Comparison of ENCODE assay signal across 13 cellular contexts in genomic region chr2:181354626-181355025, GRCh38.
DNase-seq lines count a peak whose midpoint lies in the region; ATAC-seq and TF ChIP-seq lines count a peak whose summit lies in the region.
"Had no signal": no experiment of that assay in that cellular context is flagged by ENCODE, and none has a peak within 500 bp of the region (broad histone marks: within the 10 kb centered on the region; RNA-seq: fewer than 3 reads in every experiment).

No MANE protein-coding gene starts in this region.

- DNase-seq in AG10803 (ENCODE audit: low read depth) (peak; percentile 87), amniotic stem cell (lab: John Stamatoyannopoulos, UW) (peak; percentile 37), kidney epithelial cell (ENCODE audit: low read depth) (peak; percentile 38), NCI-H1105 treated with DMSO at 0.1 percent for 48 hours (lab: John Stamatoyannopoulos, UW) (no peak), MM.1S (no peak)
- DNase-seq: activated effector memory CD4-positive, alpha-beta T cell treated with anti-CD3 and anti-CD28 coated beads, Interleukin-2, amount 50 U/mL, for 16 hours; Calu3; dorsolateral prefrontal cortex; naive thymus-derived CD8-positive, alpha-beta T cell; Right ventricle myocardium superior had no signal

- ATAC-seq in HG03469 (IDR thresholded peaks at IDR 0.05; ENCODE audit: unreplicated experiment) = peak; percentile 36
- no peak for ATAC-seq in GM19452 (IDR thresholded peaks at IDR 0.05; ENCODE audit: unreplicated experiment)
- no peak for ATAC-seq in HG03039 (IDR thresholded peaks at IDR 0.05; ENCODE audit: unreplicated experiment)
- ATAC-seq: naive thymus-derived CD8-positive, alpha-beta T cell had no signal

- no peaks in the 10 kb centered on the region for H3K9me2 ChIP-seq in MM.1S (replicated peaks; ENCODE audit: insufficient read depth, low read length)

- H3K79me2 ChIP-seq in MM.1S (ENCODE audit: low read length) = no peaks in the 10 kb centered on the region

- H3K27me3 ChIP-seq in kidney epithelial cell (ENCODE audit: control insufficient read depth, insufficient read depth, low read length) (no peaks in the 10 kb centered on the region), MM.1S (replicated peaks; ENCODE audit: insufficient read depth, low read length) (no peaks in the 10 kb centered on the region)

- H3K4me3 ChIP-seq in AG10803 (ENCODE audit: low read length) (no peak overlapping the region), kidney epithelial cell (ENCODE audit: low read depth, low read length) (no peak overlapping the region), MM.1S (ENCODE audit: low read length) (no peak overlapping the region)
- H3K4me3 ChIP-seq: dorsolateral prefrontal cortex had no signal

- H3K27ac ChIP-seq in MM.1S (ENCODE audit: low read length) = no peak overlapping the region
- H3K27ac ChIP-seq: dorsolateral prefrontal cortex had no signal

- no peak overlapping the region for H2AFZ ChIP-seq in MM.1S (ENCODE audit: low read length)

- TF ChIP-seq CTCF in AG10803 (conservative IDR thresholded peaks at IDR 0.05; ENCODE audit: low read length) (no peak), kidney epithelial cell (IDR thresholded peaks at IDR 0.05; ENCODE audit: insufficient read depth, low read length, poor library complexity, severe bottlenecking) (no peak), MM.1S (IDR thresholded peaks at IDR 0.05; ENCODE audit: low read length) (no peak)

- no peaks in the 10 kb centered on the region for H3K4me1 ChIP-seq in MM.1S (ENCODE audit: low read length)

- H3K36me3 ChIP-seq in kidney epithelial cell (ENCODE audit: control insufficient read depth, insufficient read depth, low read length) = no peaks in the 10 kb centered on the region
- no peaks in the 10 kb centered on the region for H3K36me3 ChIP-seq in MM.1S (replicated peaks; ENCODE audit: insufficient read depth, low read length)

- H3K4me2 ChIP-seq in MM.1S (ENCODE audit: low read depth, low read length) = no peak overlapping the region

- no peaks in the 10 kb centered on the region for H3F3A ChIP-seq in MM.1S (ENCODE audit: insufficient read depth, low read length)

- H4K20me1 ChIP-seq in MM.1S (ENCODE audit: insufficient read depth, low read length) = no peaks in the 10 kb centered on the region

- no peak overlapping the region for H3K9ac ChIP-seq in MM.1S (ENCODE audit: low read length)

- no peaks in the 10 kb centered on the region for H3K9me3 ChIP-seq in MM.1S (replicated peaks; ENCODE audit: insufficient read depth, low read length)

Comparison
In these comparisons a context has a peak if more than half of its experiments do, and no peak if none do; other contexts are left out.
1. DNase-seq: peak in AG10803 (single experiment), amniotic stem cell (single experiment) and kidney epithelial cell (single experiment); none in NCI-H1105 treated with DMSO at 0.1 percent for 48 hours (single experiment) and MM.1S (single experiment).